In genomic region chr12:108238474-108238873, GRCh38 we compare ENCODE assay signal across 11 cellular contexts.
"Had no signal": no experiment of that assay in that cellular context is flagged by ENCODE, and none has a peak within 500 bp of the region (broad histone marks: within the 10 kb centered on the region; RNA-seq: fewer than 3 reads in every experiment).

No MANE protein-coding gene starts in this region.

- H3K4me2 ChIP-seq: GM23338 had no signal

- H2AFZ ChIP-seq: GM23248, GM23338 had no signal

- H3K9me3 ChIP-seq: HAP-1 had no signal

- H3K4me3 ChIP-seq: GM23248, GM23338, HAP-1 had no signal

- H3K27ac ChIP-seq: GM23248 had no signal

- H3K4me1 ChIP-seq: HAP-1 had no signal

- FAIRE-seq: H1, H54 had no signal

- DNase-seq: GM23248, GOT3, H7, H9, HCEC 1CT, HFFc6 had no signal

- H3K27ac Mint-ChIP-seq: GM23338, H9, HFFc6 had no signal

- H3K36me3 ChIP-seq: HAP-1 had no signal

- H3K9ac ChIP-seq: GM23248 had no signal

- H3K4me3 Mint-ChIP-seq: GM23338, H9, HFFc6 had no signal

- ATAC-seq: GM23338, HCT116 had no signal
